1 cellular context compared by ENCODE assay signal in the genomic region with DNA sequence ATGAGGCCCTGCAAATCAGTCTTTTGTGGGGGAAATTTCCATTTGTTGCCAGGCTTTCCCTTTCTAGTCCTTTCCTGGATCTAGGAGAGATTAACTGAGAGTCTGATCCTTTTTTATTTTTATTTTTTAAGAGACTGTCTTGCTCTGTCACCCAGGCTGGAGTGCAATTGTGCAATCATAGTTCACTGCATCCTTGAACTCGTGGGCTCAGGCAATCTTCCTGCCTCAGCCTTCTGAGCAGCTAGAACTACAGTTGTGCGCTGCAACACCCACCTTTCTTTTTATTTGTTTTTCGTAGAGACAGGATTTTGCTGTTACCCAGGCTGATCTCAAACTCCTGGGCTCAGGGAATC.
TF ChIP-seq lines count a peak whose summit lies in the region.

No MANE protein-coding gene starts in this region.

TF ChIP-seq in HepG2, 621 proteins besides CTCF, POLR2A, EP300 and RAD21 (continued from another document and continues in another):
- TF ChIP-seq, protein P1, sequence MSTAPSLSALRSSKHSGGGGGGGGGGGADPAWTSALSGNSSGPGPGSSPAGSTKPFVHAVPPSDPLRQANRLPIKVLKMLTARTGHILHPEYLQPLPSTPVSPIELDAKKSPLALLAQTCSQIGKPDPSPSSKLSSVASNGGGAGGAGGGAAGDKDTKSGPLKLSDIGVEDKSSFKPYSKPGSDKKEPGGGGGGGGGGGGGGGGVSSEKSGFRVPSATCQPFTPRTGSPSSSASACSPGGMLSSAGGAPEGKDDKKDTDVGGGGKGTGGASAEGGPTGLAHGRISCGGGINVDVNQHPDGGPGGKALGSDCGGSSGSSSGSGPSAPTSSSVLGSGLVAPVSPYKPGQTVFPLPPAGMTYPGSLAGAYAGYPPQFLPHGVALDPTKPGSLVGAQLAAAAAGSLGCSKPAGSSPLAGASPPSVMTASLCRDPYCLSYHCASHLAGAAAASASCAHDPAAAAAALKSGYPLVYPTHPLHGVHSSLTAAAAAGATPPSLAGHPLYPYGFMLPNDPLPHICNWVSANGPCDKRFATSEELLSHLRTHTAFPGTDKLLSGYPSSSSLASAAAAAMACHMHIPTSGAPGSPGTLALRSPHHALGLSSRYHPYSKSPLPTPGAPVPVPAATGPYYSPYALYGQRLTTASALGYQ (CRISPR knock-in tag; IDR thresholded peaks at IDR 0.05): no peak
- TF ChIP-seq HDAC1 (CRISPR knock-in tag; IDR thresholded peaks at IDR 0.05) (peak; percentile 36; the same call in 1 of the 2 replicates), SAP130 (CRISPR knock-in tag; IDR thresholded peaks at IDR 0.05; ENCODE audit: low read depth) (peak; percentile 78), CEBPG (CRISPR knock-in tag; IDR thresholded peaks at IDR 0.05) (peak; percentile 98), FOXK1 (CRISPR knock-in tag; IDR thresholded peaks at IDR 0.05; ENCODE audit: borderline replicate concordance, low read depth) (0 out of 2 replicates have a peak, but pooled peaks have one; percentile 20), MED1 (CRISPR knock-in tag; IDR thresholded peaks at IDR 0.05) (peak; percentile 64), RCOR2 (CRISPR knock-in tag; IDR thresholded peaks at IDR 0.05) (peak; percentile 33; the same call in 1 of the 2 replicates), NR2C2 (CRISPR knock-in tag; IDR thresholded peaks at IDR 0.05; ENCODE audit: borderline replicate concordance) (peak; percentile 33; the same call in 1 of the 2 replicates), ISL2 (CRISPR knock-in tag; IDR thresholded peaks at IDR 0.05) (0 out of 2 replicates have a peak, but pooled peaks have one; percentile 31), ZMAT3 (CRISPR knock-in tag; conservative IDR thresholded peaks at IDR 0.05) (no peak), ELF3 (CRISPR knock-in tag; IDR thresholded peaks at IDR 0.05) (peak; percentile 49; the same call in 1 of the 2 replicates), THAP11 (CRISPR knock-in tag; IDR thresholded peaks at IDR 0.05) (peak; percentile 43; the same call in 1 of the 2 replicates), SIN3B (IDR thresholded peaks at IDR 0.05; ENCODE audit: low read length) (no peak), ZNF143 (CRISPR knock-in tag; IDR thresholded peaks at IDR 0.05) (0 out of 2 replicates have a peak, but pooled peaks have one; percentile 28)
- TF ChIP-seq, protein P2, sequence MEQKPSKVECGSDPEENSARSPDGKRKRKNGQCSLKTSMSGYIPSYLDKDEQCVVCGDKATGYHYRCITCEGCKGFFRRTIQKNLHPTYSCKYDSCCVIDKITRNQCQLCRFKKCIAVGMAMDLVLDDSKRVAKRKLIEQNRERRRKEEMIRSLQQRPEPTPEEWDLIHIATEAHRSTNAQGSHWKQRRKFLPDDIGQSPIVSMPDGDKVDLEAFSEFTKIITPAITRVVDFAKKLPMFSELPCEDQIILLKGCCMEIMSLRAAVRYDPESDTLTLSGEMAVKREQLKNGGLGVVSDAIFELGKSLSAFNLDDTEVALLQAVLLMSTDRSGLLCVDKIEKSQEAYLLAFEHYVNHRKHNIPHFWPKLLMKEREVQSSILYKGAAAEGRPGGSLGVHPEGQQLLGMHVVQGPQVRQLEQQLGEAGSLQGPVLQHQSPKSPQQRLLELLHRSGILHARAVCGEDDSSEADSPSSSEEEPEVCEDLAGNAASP (CRISPR knock-in tag; IDR thresholded peaks at IDR 0.05; ENCODE audit: borderline replicate concordance): peak; percentile 60; the same call in 1 of the 2 replicates
- TF ChIP-seq, protein P3, sequence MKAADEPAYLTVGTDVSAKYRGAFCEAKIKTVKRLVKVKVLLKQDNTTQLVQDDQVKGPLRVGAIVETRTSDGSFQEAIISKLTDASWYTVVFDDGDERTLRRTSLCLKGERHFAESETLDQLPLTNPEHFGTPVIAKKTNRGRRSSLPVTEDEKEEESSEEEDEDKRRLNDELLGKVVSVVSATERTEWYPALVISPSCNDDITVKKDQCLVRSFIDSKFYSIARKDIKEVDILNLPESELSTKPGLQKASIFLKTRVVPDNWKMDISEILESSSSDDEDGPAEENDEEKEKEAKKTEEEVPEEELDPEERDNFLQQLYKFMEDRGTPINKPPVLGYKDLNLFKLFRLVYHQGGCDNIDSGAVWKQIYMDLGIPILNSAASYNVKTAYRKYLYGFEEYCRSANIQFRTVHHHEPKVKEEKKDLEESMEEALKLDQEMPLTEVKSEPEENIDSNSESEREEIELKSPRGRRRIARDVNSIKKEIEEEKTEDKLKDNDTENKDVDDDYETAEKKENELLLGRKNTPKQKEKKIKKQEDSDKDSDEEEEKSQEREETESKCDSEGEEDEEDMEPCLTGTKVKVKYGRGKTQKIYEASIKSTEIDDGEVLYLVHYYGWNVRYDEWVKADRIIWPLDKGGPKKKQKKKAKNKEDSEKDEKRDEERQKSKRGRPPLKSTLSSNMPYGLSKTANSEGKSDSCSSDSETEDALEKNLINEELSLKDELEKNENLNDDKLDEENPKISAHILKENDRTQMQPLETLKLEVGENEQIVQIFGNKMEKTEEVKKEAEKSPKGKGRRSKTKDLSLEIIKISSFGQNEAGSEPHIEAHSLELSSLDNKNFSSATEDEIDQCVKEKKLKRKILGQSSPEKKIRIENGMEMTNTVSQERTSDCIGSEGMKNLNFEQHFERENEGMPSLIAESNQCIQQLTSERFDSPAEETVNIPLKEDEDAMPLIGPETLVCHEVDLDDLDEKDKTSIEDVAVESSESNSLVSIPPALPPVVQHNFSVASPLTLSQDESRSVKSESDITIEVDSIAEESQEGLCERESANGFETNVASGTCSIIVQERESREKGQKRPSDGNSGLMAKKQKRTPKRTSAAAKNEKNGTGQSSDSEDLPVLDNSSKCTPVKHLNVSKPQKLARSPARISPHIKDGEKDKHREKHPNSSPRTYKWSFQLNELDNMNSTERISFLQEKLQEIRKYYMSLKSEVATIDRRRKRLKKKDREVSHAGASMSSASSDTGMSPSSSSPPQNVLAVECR (CRISPR knock-in tag; IDR thresholded peaks at IDR 0.05; ENCODE audit: borderline replicate concordance): peak; percentile 42; the same call in 1 of the 2 replicates
- TF ChIP-seq, protein P4, sequence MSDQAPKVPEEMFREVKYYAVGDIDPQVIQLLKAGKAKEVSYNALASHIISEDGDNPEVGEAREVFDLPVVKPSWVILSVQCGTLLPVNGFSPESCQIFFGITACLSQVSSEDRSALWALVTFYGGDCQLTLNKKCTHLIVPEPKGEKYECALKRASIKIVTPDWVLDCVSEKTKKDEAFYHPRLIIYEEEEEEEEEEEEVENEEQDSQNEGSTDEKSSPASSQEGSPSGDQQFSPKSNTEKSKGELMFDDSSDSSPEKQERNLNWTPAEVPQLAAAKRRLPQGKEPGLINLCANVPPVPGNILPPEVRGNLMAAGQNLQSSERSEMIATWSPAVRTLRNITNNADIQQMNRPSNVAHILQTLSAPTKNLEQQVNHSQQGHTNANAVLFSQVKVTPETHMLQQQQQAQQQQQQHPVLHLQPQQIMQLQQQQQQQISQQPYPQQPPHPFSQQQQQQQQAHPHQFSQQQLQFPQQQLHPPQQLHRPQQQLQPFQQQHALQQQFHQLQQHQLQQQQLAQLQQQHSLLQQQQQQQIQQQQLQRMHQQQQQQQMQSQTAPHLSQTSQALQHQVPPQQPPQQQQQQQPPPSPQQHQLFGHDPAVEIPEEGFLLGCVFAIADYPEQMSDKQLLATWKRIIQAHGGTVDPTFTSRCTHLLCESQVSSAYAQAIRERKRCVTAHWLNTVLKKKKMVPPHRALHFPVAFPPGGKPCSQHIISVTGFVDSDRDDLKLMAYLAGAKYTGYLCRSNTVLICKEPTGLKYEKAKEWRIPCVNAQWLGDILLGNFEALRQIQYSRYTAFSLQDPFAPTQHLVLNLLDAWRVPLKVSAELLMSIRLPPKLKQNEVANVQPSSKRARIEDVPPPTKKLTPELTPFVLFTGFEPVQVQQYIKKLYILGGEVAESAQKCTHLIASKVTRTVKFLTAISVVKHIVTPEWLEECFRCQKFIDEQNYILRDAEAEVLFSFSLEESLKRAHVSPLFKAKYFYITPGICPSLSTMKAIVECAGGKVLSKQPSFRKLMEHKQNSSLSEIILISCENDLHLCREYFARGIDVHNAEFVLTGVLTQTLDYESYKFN (CRISPR knock-in tag; conservative IDR thresholded peaks at IDR 0.05): peak; percentile 57
- TF ChIP-seq, protein P5, sequence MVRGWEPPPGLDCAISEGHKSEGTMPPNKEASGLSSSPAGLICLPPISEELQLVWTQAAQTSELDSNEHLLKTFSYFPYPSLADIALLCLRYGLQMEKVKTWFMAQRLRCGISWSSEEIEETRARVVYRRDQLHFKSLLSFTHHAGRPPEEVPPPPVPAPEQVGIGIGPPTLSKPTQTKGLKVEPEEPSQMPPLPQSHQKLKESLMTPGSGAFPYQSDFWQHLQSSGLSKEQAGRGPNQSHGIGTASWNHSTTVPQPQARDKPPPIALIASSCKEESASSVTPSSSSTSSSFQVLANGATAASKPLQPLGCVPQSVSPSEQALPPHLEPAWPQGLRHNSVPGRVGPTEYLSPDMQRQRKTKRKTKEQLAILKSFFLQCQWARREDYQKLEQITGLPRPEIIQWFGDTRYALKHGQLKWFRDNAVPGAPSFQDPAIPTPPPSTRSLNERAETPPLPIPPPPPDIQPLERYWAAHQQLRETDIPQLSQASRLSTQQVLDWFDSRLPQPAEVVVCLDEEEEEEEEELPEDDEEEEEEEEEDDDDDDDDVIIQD (CRISPR knock-in tag; IDR thresholded peaks at IDR 0.05; ENCODE audit: low read depth): 0 out of 2 replicates have a peak, but pooled peaks have one; percentile 41
- TF ChIP-seq, protein P6, sequence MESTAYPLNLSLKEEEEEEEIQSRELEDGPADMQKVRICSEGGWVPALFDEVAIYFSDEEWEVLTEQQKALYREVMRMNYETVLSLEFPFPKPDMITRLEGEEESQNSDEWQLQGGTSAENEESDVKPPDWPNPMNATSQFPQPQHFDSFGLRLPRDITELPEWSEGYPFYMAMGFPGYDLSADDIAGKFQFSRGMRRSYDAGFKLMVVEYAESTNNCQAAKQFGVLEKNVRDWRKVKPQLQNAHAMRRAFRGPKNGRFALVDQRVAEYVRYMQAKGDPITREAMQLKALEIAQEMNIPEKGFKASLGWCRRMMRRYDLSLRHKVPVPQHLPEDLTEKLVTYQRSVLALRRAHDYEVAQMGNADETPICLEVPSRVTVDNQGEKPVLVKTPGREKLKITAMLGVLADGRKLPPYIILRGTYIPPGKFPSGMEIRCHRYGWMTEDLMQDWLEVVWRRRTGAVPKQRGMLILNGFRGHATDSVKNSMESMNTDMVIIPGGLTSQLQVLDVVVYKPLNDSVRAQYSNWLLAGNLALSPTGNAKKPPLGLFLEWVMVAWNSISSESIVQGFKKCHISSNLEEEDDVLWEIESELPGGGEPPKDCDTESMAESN (CRISPR knock-in tag; conservative IDR thresholded peaks at IDR 0.05): no peak
- TF ChIP-seq, protein P7, sequence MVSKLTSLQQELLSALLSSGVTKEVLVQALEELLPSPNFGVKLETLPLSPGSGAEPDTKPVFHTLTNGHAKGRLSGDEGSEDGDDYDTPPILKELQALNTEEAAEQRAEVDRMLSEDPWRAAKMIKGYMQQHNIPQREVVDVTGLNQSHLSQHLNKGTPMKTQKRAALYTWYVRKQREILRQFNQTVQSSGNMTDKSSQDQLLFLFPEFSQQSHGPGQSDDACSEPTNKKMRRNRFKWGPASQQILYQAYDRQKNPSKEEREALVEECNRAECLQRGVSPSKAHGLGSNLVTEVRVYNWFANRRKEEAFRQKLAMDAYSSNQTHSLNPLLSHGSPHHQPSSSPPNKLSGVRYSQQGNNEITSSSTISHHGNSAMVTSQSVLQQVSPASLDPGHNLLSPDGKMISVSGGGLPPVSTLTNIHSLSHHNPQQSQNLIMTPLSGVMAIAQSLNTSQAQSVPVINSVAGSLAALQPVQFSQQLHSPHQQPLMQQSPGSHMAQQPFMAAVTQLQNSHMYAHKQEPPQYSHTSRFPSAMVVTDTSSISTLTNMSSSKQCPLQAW (CRISPR knock-in tag; IDR thresholded peaks at IDR 0.05): peak; percentile 35; the same call in 1 of the 2 replicates
- TF ChIP-seq, protein P8, sequence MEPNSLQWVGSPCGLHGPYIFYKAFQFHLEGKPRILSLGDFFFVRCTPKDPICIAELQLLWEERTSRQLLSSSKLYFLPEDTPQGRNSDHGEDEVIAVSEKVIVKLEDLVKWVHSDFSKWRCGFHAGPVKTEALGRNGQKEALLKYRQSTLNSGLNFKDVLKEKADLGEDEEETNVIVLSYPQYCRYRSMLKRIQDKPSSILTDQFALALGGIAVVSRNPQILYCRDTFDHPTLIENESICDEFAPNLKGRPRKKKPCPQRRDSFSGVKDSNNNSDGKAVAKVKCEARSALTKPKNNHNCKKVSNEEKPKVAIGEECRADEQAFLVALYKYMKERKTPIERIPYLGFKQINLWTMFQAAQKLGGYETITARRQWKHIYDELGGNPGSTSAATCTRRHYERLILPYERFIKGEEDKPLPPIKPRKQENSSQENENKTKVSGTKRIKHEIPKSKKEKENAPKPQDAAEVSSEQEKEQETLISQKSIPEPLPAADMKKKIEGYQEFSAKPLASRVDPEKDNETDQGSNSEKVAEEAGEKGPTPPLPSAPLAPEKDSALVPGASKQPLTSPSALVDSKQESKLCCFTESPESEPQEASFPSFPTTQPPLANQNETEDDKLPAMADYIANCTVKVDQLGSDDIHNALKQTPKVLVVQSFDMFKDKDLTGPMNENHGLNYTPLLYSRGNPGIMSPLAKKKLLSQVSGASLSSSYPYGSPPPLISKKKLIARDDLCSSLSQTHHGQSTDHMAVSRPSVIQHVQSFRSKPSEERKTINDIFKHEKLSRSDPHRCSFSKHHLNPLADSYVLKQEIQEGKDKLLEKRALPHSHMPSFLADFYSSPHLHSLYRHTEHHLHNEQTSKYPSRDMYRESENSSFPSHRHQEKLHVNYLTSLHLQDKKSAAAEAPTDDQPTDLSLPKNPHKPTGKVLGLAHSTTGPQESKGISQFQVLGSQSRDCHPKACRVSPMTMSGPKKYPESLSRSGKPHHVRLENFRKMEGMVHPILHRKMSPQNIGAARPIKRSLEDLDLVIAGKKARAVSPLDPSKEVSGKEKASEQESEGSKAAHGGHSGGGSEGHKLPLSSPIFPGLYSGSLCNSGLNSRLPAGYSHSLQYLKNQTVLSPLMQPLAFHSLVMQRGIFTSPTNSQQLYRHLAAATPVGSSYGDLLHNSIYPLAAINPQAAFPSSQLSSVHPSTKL (CRISPR knock-in tag; IDR thresholded peaks at IDR 0.05): peak; percentile 80
- TF ChIP-seq, protein P9, sequence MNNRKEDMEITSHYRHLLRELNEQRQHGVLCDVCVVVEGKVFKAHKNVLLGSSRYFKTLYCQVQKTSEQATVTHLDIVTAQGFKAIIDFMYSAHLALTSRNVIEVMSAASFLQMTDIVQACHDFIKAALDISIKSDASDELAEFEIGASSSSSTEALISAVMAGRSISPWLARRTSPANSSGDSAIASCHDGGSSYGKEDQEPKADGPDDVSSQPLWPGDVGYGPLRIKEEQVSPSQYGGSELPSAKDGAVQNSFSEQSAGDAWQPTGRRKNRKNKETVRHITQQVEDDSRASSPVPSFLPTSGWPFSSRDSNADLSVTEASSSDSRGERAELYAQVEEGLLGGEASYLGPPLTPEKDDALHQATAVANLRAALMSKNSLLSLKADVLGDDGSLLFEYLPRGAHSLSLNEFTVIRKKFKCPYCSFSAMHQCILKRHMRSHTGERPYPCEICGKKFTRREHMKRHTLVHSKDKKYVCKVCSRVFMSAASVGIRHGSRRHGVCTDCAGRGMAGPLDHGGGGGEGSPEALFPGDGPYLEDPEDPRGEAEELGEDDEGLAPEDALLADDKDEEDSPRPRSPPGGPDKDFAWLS (CRISPR knock-in tag; IDR thresholded peaks at IDR 0.05; ENCODE audit: borderline replicate concordance): no peak
